ENCODE assay signal across 1 cellular context in genomic region chr11:44622190-44622650, GRCh38.
TF ChIP-seq lines count a peak whose summit lies in the region.

No MANE protein-coding gene starts in this region.

TF ChIP-seq in GM23338, 12 proteins besides CTCF, POLR2A, EP300 and RAD21 (continued from another document):
- TF ChIP-seq ZNF331 (CRISPR knock-in tag; IDR thresholded peaks at IDR 0.05; ENCODE audit: low read depth): no peak
- TF ChIP-seq ZNF114 (CRISPR knock-in tag; IDR thresholded peaks at IDR 0.05): no peak
- TF ChIP-seq POLR2AphosphoS5 (IDR thresholded peaks at IDR 0.05; ENCODE audit: low read depth): no peak
- no peak for TF ChIP-seq REST (IDR thresholded peaks at IDR 0.05; ENCODE audit: unreplicated experiment)
